19 cellular contexts compared by ENCODE assay signal in genomic region chr1:52978045-52978444, GRCh38.
"Had no signal": no experiment of that assay in that cellular context is flagged by ENCODE, and none has a peak within 500 bp of the region (broad histone marks: within the 10 kb centered on the region; RNA-seq: fewer than 3 reads in every experiment).

No MANE protein-coding gene starts in this region.

- DNase-seq: cerebellar nuclear complex; esophagus squamous epithelium; foreskin fibroblast; glutamatergic neuron; islet precursor cell; left ventricle myocardium inferior; lower lobe of right lung; naive thymus-derived CD4-positive, alpha-beta T cell; nephron progenitor cell; sigmoid colon; stimulated activated CD4-positive, alpha-beta T cell treated with anti-CD3 and anti-CD28 coated beads, Interleukin-2, amount 100 ng/mL, for 24 hours; stimulated activated CD4-positive, alpha-beta T cell treated with anti-CD3 and anti-CD28 coated beads, Interleukin-4, amount 100 ng/mL, for 4 hours; stimulated activated naive B cell treated with anti-CD40 and anti-IgM and Interleukin-4, amounts not matched to agents 10 μg/mL and 1 μg/mL and 100 μg/mL, for 72 hours; stimulated activated naive CD8-positive, alpha-beta T cell treated with anti-CD3 and anti-CD28 coated beads, Interleukin-15, amount 100 ng/mL, for 72 hours; testis; transverse colon had no signal

- ATAC-seq: gastroesophageal sphincter; lower lobe of right lung; naive thymus-derived CD4-positive, alpha-beta T cell; stimulated activated naive B cell treated with anti-CD40 and anti-IgM and Interleukin-4, amounts not matched to agents 10 μg/mL and 1 μg/mL and 100 μg/mL, for 72 hours; stimulated activated naive CD8-positive, alpha-beta T cell treated with anti-CD3 and anti-CD28 coated beads, Interleukin-15, amount 100 ng/mL, for 72 hours had no signal

- H3K9me3 ChIP-seq: esophagus squamous epithelium, gastroesophageal sphincter, lower lobe of right lung, sigmoid colon, testis, transverse colon had no signal

- H3K4me1 ChIP-seq: esophagus squamous epithelium, gastroesophageal sphincter, lower lobe of right lung, parathyroid adenoma, sigmoid colon, testis, transverse colon had no signal

- H3K4me3 ChIP-seq: esophagus squamous epithelium, gastroesophageal sphincter, left ventricle myocardium inferior, lower lobe of right lung, sigmoid colon, skin epidermis, testis, transverse colon had no signal

- H3K27me3 ChIP-seq: esophagus squamous epithelium, gastroesophageal sphincter, sigmoid colon, testis, transverse colon had no signal

- H3K27ac ChIP-seq: esophagus squamous epithelium, gastroesophageal sphincter, left ventricle myocardium inferior, lower lobe of right lung, parathyroid adenoma, sigmoid colon, skin epidermis, testis, transverse colon had no signal
